Comparison of ENCODE assay signal across 25 cellular contexts in the genomic region with DNA sequence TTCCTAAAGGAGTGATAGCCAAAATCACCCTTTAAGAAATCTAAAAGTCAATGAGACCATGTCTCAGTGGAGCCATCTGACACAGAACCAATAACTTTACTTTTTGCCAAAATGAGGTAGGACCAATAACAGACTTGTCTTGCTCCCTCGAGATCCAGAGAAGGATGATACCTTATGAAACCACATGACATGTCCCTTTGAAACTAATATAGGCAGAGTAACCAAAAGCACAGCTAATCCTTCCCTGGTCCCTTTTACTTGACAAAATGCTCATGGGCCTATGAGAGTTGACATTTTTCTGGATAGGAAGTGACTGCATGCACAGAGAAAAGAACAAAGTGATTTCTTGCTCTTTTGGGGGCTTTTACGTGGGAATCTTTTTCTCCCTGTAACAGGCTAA.
DNase-seq lines count a peak whose midpoint lies in the region; ATAC-seq and TF ChIP-seq lines count a peak whose summit lies in the region.
"Had no signal": no experiment of that assay in that cellular context is flagged by ENCODE, and none has a peak within 500 bp of the region (broad histone marks: within the 10 kb centered on the region; RNA-seq: fewer than 3 reads in every experiment).

No MANE protein-coding gene starts in this region.

- no peak for TF ChIP-seq POLR2A in IMR-90 (IDR thresholded peaks at IDR 0.05; ENCODE audit: low read depth, low read length)

- no peak overlapping the region for H3K56ac ChIP-seq in IMR-90 (ENCODE audit: extremely low read depth, insufficient read depth, low read length)

- H3K4me1 Mint-ChIP-seq in stimulated activated naive CD8-positive, alpha-beta T cell treated with anti-CD3 and anti-CD28 coated beads, Interleukin-15, Interleukin-2, amounts not matched to agents 100 ng/mL and 50 ng/mL, for 24 hours (ENCODE audit: low read depth), result peaks cover 44% of the 10 kb centered on the region
- peaks cover under 1 to 1% of the 10 kb centered on the region in 2 donors for H3K4me1 Mint-ChIP-seq in effector memory CD8-positive, alpha-beta T cell (ENCODE audit: low read depth in 2 of 2)

- DNase-seq in stimulated activated naive CD8-positive, alpha-beta T cell treated with anti-CD3 and anti-CD28 coated beads, Interleukin-15, Interleukin-2, amounts not matched to agents 100 U/mL and 50 U/mL, for 24 hours, result no peak
- DNase-seq in IMR-90, result no peak
- no peak for DNase-seq in effector memory CD8-positive, alpha-beta T cell
- DNase-seq in NCI-H82 treated with DMSO at 0.1 percent for 48 hours (lab: John Stamatoyannopoulos, UW; ENCODE audit: unreplicated experiment), result no peak
- no peak for DNase-seq in NCI-H1436 (lab: John Stamatoyannopoulos, UW)
- DNase-seq: activated CD4-positive, alpha-beta T cell treated with anti-CD3 and anti-CD28 coated beads for 48 hours; activated CD8-positive, alpha-beta memory T cell treated with anti-CD3 and anti-CD28 coated beads, Interleukin-2, amount 10 ng/mL, durations not matched to agents 7 days and 5 days; CD8-positive, alpha-beta memory T cell; colonic mucosa; midbrain; NCI-H1105 treated with DMSO at 0.1 percent for 48 hours; NCI-H2081 treated with DMSO at 0.1 percent for 48 hours; NCI-H446; Peyer's patch; posterior cingulate gyrus; T-helper 17 cell; uterus had no signal

- peaks cover 9% of the 10 kb centered on the region for H3K9me1 ChIP-seq in IMR-90 (ENCODE audit: insufficient read depth, low read length)

- 0 out of 4 replicates have a peak overlapping the region, but pooled peaks of 1 of the 2 experiments have one; percentile 17 for H4K8ac ChIP-seq in IMR-90 (ENCODE audit: low read depth in 2 of 2, low read length in 2 of 2)

- peak overlapping the region; percentile 3; the same call in 1 of the 2 replicates for H2BK120ac ChIP-seq in IMR-90 (ENCODE audit: low read depth, low read length)

- no peak overlapping the region for H2AK9ac ChIP-seq in IMR-90 (replicated peaks; ENCODE audit: low read depth, low read length, poor library complexity)

- H3K79me1 ChIP-seq in IMR-90 (ENCODE audit: low read depth in 1 of 2, low read length in 2 of 2), result peaks cover 0 to 22% of the 10 kb centered on the region in 2 experiments; a peak in 3 of 4 replicates

- POLR2A ChIA-PET in IMR-90 (lab: Charles Lee; ENCODE audit: unreplicated experiment), result no interaction called here

- no peak overlapping the region for H2AFZ ChIP-seq in IMR-90 (replicated peaks; ENCODE audit: low read length, poor library complexity)
- H2AFZ ChIP-seq: GM23338 had no signal

- peaks cover 7% of the 10 kb centered on the region for H3K36me3 ChIP-seq in IMR-90 (ENCODE audit: control insufficient read depth, insufficient read depth, low read length)
- H3K36me3 ChIP-seq: colonic mucosa, uterus had no signal

- no peak for TF ChIP-seq CTCF in IMR-90 (conservative IDR thresholded peaks at IDR 0.05; ENCODE audit: low read depth, low read length)

- no peak overlapping the region for H3K9ac ChIP-seq in IMR-90 (ENCODE audit: low read depth, low read length)

- peak overlapping the region; percentile 32 for H3K14ac ChIP-seq in IMR-90 (replicated peaks; ENCODE audit: low read depth, low read length)

- no peak overlapping the region for H3K4me2 ChIP-seq in IMR-90 (ENCODE audit: low read depth, low read length)
- H3K4me2 ChIP-seq: GM23338 had no signal

- H2BK20ac ChIP-seq in IMR-90 (ENCODE audit: low read depth, low read length), result 0 out of 2 replicates have a peak overlapping the region, but pooled peaks have one; percentile 17

- no peak overlapping the region for H2AK5ac ChIP-seq in IMR-90 (ENCODE audit: low read depth, low read length)

- no peaks in the 10 kb centered on the region for H4K20me1 ChIP-seq in IMR-90 (ENCODE audit: insufficient read depth, low read length)

- no peak overlapping the region for H3K27ac ChIP-seq in IMR-90 (ENCODE audit: insufficient read depth, low read length)
- H3K27ac ChIP-seq: colonic mucosa, SJSA1, suprapubic skin, uterus had no signal

- peak overlapping the region; percentile 66; the same call in 1 of the 2 replicates for H4K5ac ChIP-seq in IMR-90 (ENCODE audit: low read depth, low read length)

- H3K27me3 ChIP-seq in IMR-90 (ENCODE audit: control insufficient read depth, insufficient read depth, low read length), result no peaks in the 10 kb centered on the region
- H3K27me3 ChIP-seq: colonic mucosa, Peyer's patch, SJSA1, suprapubic skin, uterus had no signal

- H3K23ac ChIP-seq in IMR-90 (ENCODE audit: low read depth, low read length), result no peak overlapping the region

- H3K4me3 Mint-ChIP-seq in stimulated activated naive CD8-positive, alpha-beta T cell treated with anti-CD3 and anti-CD28 coated beads, Interleukin-15, Interleukin-2, amounts not matched to agents 100 ng/mL and 50 ng/mL, for 24 hours, result no peak overlapping the region
- H3K4me3 Mint-ChIP-seq in effector memory CD8-positive, alpha-beta T cell, result no peak overlapping the region
- H3K4me3 Mint-ChIP-seq: activated CD8-positive, alpha-beta memory T cell treated with anti-CD3 and anti-CD28 coated beads, Interleukin-2, amount 10 ng/mL, durations not matched to agents 7 days and 5 days; activated naive CD8-positive, alpha-beta T cell; brain; CD8-positive, alpha-beta memory T cell; GM23338; T-helper 17 cell had no signal

- TF ChIP-seq RAD21 in IMR-90 (IDR thresholded peaks at IDR 0.05; ENCODE audit: low read length), result no peak

- H3K27me3 Mint-ChIP-seq in stimulated activated naive CD8-positive, alpha-beta T cell treated with anti-CD3 and anti-CD28 coated beads, Interleukin-15, Interleukin-2, amounts not matched to agents 100 ng/mL and 50 ng/mL, for 24 hours, result no peaks in the 10 kb centered on the region
- H3K27me3 Mint-ChIP-seq in effector memory CD8-positive, alpha-beta T cell, result no peaks in the 10 kb centered on the region
- H3K27me3 Mint-ChIP-seq: activated CD8-positive, alpha-beta memory T cell treated with anti-CD3 and anti-CD28 coated beads, Interleukin-2, amount 10 ng/mL, durations not matched to agents 7 days and 5 days; activated naive CD8-positive, alpha-beta T cell; brain; CD8-positive, alpha-beta memory T cell; T-helper 17 cell had no signal

- no peaks in the 10 kb centered on the region for H3K9me3 ChIP-seq in IMR-90 (ENCODE audit: control insufficient read depth, insufficient read depth, low read length)
- H3K9me3 ChIP-seq: colonic mucosa, Peyer's patch, SJSA1, suprapubic skin, uterus had no signal

- dilution Hi-C loops in IMR-90 (cut with HindIII; ENCODE audit: low sequenced_read_pairs, unreplicated experiment), result no loop called here

- H3K4ac ChIP-seq in IMR-90 (ENCODE audit: low read depth, low read length), result peak overlapping the region; percentile 8; the same call in 1 of the 2 replicates

- H2BK15ac ChIP-seq in IMR-90 (ENCODE audit: low read depth, low read length), result no peak overlapping the region

- BruUV-seq in IMR-90 (replicated peaks; lab: Mats Ljungman, UMichigan), result no TSS peak

- H3K4me3 ChIP-seq in IMR-90 (ENCODE audit: insufficient read depth, low read depth, low read length), result no peak overlapping the region
- H3K4me3 ChIP-seq: colonic mucosa, GM23338, Peyer's patch, SJSA1, suprapubic skin, uterus had no signal

- peaks cover 46% of the 10 kb centered on the region for H3K36me3 Mint-ChIP-seq in stimulated activated naive CD8-positive, alpha-beta T cell treated with anti-CD3 and anti-CD28 coated beads, Interleukin-15, Interleukin-2, amounts not matched to agents 100 ng/mL and 50 ng/mL, for 24 hours (ENCODE audit: low read depth)
- H3K36me3 Mint-ChIP-seq in effector memory CD8-positive, alpha-beta T cell (ENCODE audit: insufficient read depth), result peaks cover 33% of the 10 kb centered on the region

- in situ Hi-C loops in IMR-90 (cut with MboI; ENCODE audit: low sequenced_read_pairs), result no loop called here

- no peak overlapping the region for H4K91ac ChIP-seq in IMR-90 (ENCODE audit: insufficient read depth, low read depth, low read length)

- H2BK5ac ChIP-seq in IMR-90 (ENCODE audit: low read depth, low read length, poor library complexity, severe bottlenecking), result no peak overlapping the region

- peaks cover 6% of the 10 kb centered on the region for H3K4me1 ChIP-seq in IMR-90 (ENCODE audit: control insufficient read depth, insufficient read depth, low read length)
- H3K4me1 ChIP-seq: colonic mucosa, suprapubic skin, uterus had no signal

- WGBS in IMR-90 (ENCODE audit: extremely low coverage in 2 of 2, insufficient read length in 1 of 2), 2 experiments, result no CpG with 5 or more reads among the region's 2 CpGs

- ATAC-seq in stimulated activated naive CD8-positive, alpha-beta T cell treated with anti-CD3 and anti-CD28 coated beads, Interleukin-15, Interleukin-2, amounts not matched to agents 100 U/mL and 50 U/mL, for 24 hours, result no peak
- ATAC-seq in IMR-90 (ENCODE audit: low read depth) (no peak), HG02973 (IDR thresholded peaks at IDR 0.05; ENCODE audit: unreplicated experiment) (no peak)
- ATAC-seq in effector memory CD8-positive, alpha-beta T cell (replicated peaks), result no peak
- ATAC-seq: activated CD8-positive, alpha-beta memory T cell treated with anti-CD3 and anti-CD28 coated beads, Interleukin-2, amount 10 ng/mL, durations not matched to agents 7 days and 5 days; GM23338; HepG2 had no signal

- H3K27ac Mint-ChIP-seq in stimulated activated naive CD8-positive, alpha-beta T cell treated with anti-CD3 and anti-CD28 coated beads, Interleukin-15, Interleukin-2, amounts not matched to agents 100 ng/mL and 50 ng/mL, for 24 hours, result peak overlapping the region; percentile 5
- H3K27ac Mint-ChIP-seq in effector memory CD8-positive, alpha-beta T cell, result peak overlapping the region; percentile 8 to 41
- H3K27ac Mint-ChIP-seq: activated CD8-positive, alpha-beta memory T cell treated with anti-CD3 and anti-CD28 coated beads, Interleukin-2, amount 10 ng/mL, durations not matched to agents 7 days and 5 days; CD8-positive, alpha-beta memory T cell; GM23338; T-helper 17 cell had no signal

- intact Hi-C loops in IMR-90 (cut with micrococcal nuclease), result loop anchor here (5.0 kb wide), 2 partner anchors 46 to 61 kb away; no protein-coding TSS in a partner anchor

- H3K9me3 Mint-ChIP-seq in stimulated activated naive CD8-positive, alpha-beta T cell treated with anti-CD3 and anti-CD28 coated beads, Interleukin-15, Interleukin-2, amounts not matched to agents 100 ng/mL and 50 ng/mL, for 24 hours, result no peaks in the 10 kb centered on the region
- no peaks in the 10 kb centered on the region for H3K9me3 Mint-ChIP-seq in effector memory CD8-positive, alpha-beta T cell
- H3K9me3 Mint-ChIP-seq: brain; CD8-positive, alpha-beta memory T cell; GM23338 had no signal

- peak overlapping the region; percentile 46; the same call in 1 of the 2 replicates for H3K18ac ChIP-seq in IMR-90 (ENCODE audit: low read depth, low read length)

- CTCF ChIA-PET in IMR-90 (lab: Yijun Ruan, JAX), result no interaction called here
